1 cellular context compared by ENCODE assay signal in the genomic region with DNA sequence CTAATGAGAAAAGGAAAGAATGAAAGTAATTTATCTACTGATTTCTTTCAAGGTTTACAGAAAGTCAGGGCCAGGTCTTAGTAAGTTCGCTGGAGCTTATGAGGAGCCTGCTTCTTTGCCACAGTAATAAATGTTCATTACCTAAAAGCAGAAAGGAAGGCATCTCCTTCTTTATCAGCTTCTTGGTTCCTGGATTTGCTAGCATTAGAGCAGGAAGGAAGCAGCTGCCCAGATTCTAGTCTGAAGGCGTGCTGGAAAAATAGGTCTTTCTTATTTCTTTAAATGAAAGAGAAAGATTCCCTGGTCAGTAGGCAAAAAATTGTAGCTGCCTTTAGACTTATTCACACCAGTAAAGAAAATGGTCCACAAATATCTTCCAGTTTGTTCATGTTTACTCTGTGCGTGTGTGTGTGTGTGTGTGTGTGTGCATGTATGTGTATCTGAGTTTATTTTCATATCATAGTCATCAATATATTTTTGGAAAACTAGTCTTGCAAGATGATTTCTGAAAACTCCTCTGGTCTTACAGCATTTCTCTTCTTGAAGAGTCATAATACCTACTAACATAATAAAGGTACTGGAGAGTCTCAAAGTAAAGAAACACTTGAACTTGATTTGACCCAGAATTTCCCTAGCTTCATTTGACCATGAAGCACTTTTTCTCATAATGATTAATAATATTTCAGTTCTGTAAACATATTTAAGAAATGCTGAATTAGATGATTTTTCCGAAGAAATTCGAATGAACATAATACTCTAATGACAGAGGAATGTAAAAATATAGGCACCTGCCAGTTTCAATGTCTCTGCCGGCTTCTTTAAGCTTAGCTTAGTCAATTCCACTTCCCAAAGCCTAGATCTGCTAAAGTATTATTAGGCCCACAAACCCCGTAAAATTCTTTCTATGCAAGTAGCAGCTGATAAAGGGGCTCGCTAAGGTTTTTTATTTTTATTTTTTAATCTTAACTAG.
TF ChIP-seq lines count a peak whose summit lies in the region.

No MANE protein-coding gene starts in this region.

TF ChIP-seq in IMR-90, 13 proteins besides CTCF, POLR2A, EP300 and RAD21 (continued from another document):
- TF ChIP-seq CHD1 (IDR thresholded peaks at IDR 0.05; ENCODE audit: low read depth, low read length), result no peak
